Comparison of ENCODE assay signal across 8 cellular contexts in the genomic region with DNA sequence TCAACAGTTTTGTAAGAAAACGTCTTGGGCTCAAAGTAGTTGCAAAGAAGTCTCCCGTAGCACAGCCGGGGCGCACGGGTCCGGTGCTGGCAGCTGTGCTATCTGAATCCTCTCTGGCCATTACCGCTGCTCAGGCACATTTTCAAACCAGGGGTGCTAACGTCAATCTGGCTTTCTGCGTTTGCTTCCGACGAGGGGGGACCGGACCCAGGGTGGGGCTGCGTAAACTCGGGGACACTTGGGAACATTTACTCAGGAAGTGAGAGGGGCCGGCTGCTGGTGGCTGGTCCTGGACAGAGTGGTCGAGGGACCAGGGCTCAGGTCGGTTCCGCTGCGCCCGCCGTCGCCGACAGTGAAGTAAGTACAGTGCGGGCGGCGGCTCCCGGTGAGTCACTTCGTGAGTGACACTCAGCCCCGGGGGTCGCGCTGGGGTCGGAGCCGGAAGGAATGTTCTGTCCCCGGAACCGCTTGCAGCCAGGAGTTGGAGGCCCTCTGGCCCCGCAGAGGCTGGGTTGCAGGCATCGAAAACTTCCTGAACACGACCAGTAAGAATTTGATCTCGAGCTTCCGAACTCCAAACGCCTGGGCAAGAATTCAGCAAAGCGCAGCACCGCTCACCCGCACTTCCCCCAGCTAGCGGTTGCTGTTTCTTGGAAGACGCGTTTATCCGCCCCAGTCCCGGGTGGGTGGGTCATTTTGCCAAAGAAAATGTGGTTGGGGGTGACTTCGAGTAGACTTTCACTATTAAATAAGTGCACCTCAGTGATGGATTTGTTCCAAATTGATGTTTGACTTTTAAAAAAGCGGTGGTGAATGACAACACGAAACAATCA. TPM values are rescaled to one million over a fixed set of nuclear protein-coding genes. Genes with fewer than 3 reads are reported as not detected.
DNase-seq lines count a peak whose midpoint lies in the region; ATAC-seq and TF ChIP-seq lines count a peak whose summit lies in the region.

No MANE protein-coding gene starts in this region.

- peaks cover 14% of the 10 kb centered on the region for H3K36me3 Mint-ChIP-seq in Calu3 (ENCODE audit: insufficient read depth, unreplicated experiment)
- peaks cover 9% of the 10 kb centered on the region for H3K36me3 Mint-ChIP-seq in T-helper 1 cell treated with Interleukin-12 subunit alpha and Interleukin-12 subunit beta and Interleukin-4 antibody, amounts not matched to agents 30 μg/mL and 1 μg/mL, for 36 hours (ENCODE audit: low read depth)

- H3K27me3 Mint-ChIP-seq in Calu3 (ENCODE audit: unreplicated experiment): peaks cover 78% of the 10 kb centered on the region
- peaks cover 40% of the 10 kb centered on the region for H3K27me3 Mint-ChIP-seq in T-helper 1 cell treated with Interleukin-12 subunit alpha and Interleukin-12 subunit beta and Interleukin-4 antibody, amounts not matched to agents 30 μg/mL and 1 μg/mL, for 36 hours (ENCODE audit: low read depth)

- H3K9me3 ChIP-seq in mesodermal cell (ENCODE audit: control insufficient read depth, low read length) (no peaks in the 10 kb centered on the region), upper lobe of right lung (no peaks in the 10 kb centered on the region)

- H3K27me3 ChIP-seq in upper lobe of right lung: peaks cover 80% of the 10 kb centered on the region

- no peaks in the 10 kb centered on the region for H3K36me3 ChIP-seq in mesodermal cell (ENCODE audit: control insufficient read depth, insufficient read depth, low read length)
- no peaks in the 10 kb centered on the region for H3K36me3 ChIP-seq in upper lobe of right lung

- intact Hi-C loops in Calu3 (cut with micrococcal nuclease; ENCODE audit: unreplicated experiment) (loop anchor here (1.0 to 10.0 kb wide), 5 partner anchors 94 to 875 kb away; no protein-coding TSS in a partner anchor), upper lobe of right lung (cut with DNase I) (no loop called here)

- ATAC-seq in upper lobe of right lung (no peak), GM21825 (IDR thresholded peaks at IDR 0.05; ENCODE audit: unreplicated experiment) (no peak), GM21576 (IDR thresholded peaks at IDR 0.05; ENCODE audit: unreplicated experiment) (no peak), HG03521 (IDR thresholded peaks at IDR 0.05; ENCODE audit: unreplicated experiment) (no peak)

- peaks cover 7% of the 10 kb centered on the region for H3K4me1 ChIP-seq in mesodermal cell (ENCODE audit: control insufficient read depth, insufficient read depth, low read length, poor library complexity, severe bottlenecking)
- H3K4me1 ChIP-seq in upper lobe of right lung: peaks cover 46% of the 10 kb centered on the region

- H3K9me3 Mint-ChIP-seq in Calu3 (ENCODE audit: low read depth, unreplicated experiment): no peaks in the 10 kb centered on the region
- no peaks in the 10 kb centered on the region for H3K9me3 Mint-ChIP-seq in T-helper 1 cell treated with Interleukin-12 subunit alpha and Interleukin-12 subunit beta and Interleukin-4 antibody, amounts not matched to agents 30 μg/mL and 1 μg/mL, for 36 hours

- DNase-seq in Calu3 (peak; percentile 30), choroid plexus epithelial cell (ENCODE audit: low read depth) (peak; percentile 72), upper lobe of right lung (peak; percentile 68)

- peak overlapping the region; percentile 67 for H3K4me3 ChIP-seq in choroid plexus epithelial cell (ENCODE audit: low read depth, low read length)
- peak overlapping the region; percentile 40 for H3K4me3 ChIP-seq in mesodermal cell (ENCODE audit: extremely low read depth, insufficient read depth, low read length, poor library complexity, severe bottlenecking)
- H3K4me3 ChIP-seq in upper lobe of right lung: peak overlapping the region; percentile 61

- peak overlapping the region; percentile 66 for H3K4me3 Mint-ChIP-seq in Calu3 (ENCODE audit: low read depth, unreplicated experiment)
- peak overlapping the region; percentile 94 for H3K4me3 Mint-ChIP-seq in T-helper 1 cell treated with Interleukin-12 subunit alpha and Interleukin-12 subunit beta and Interleukin-4 antibody, amounts not matched to agents 30 μg/mL and 1 μg/mL, for 36 hours

- H3K27ac ChIP-seq in mesodermal cell (ENCODE audit: low read depth, low read length, severe bottlenecking) (peak overlapping the region; percentile 71), upper lobe of right lung (no peak overlapping the region)

- 0 to 1% methylated on average over 41 to 42 of the region's 52 CpGs for WGBS in mesodermal cell (ENCODE audit: insufficient coverage in 2 of 2), 2 experiments

- CTCF ChIA-PET in Calu3 (lab: Charles Lee): interaction anchor here (0.6 kb wide), 1 partner anchor 464 kb away, joined by 4 read pairs; no protein-coding TSS in a partner anchor

- BruUV-seq in Calu3 (replicated peaks; lab: Mats Ljungman, UMichigan): no TSS peak

- TF ChIP-seq CTCF in Calu3 (IDR thresholded peaks at IDR 0.05; ENCODE audit: unreplicated experiment) (no peak), choroid plexus epithelial cell (conservative IDR thresholded peaks at IDR 0.05; ENCODE audit: low read depth, low read length) (no peak), upper lobe of right lung (IDR thresholded peaks at IDR 0.05) (no peak)

- no peak overlapping the region for H3K27ac Mint-ChIP-seq in Calu3 (ENCODE audit: unreplicated experiment)
- H3K27ac Mint-ChIP-seq in T-helper 1 cell treated with Interleukin-12 subunit alpha and Interleukin-12 subunit beta and Interleukin-4 antibody, amounts not matched to agents 30 μg/mL and 1 μg/mL, for 36 hours: peak overlapping the region; percentile 81

- peaks cover 12% of the 10 kb centered on the region for H3K4me1 Mint-ChIP-seq in Calu3 (ENCODE audit: low read depth, unreplicated experiment)
- H3K4me1 Mint-ChIP-seq in T-helper 1 cell treated with Interleukin-12 subunit alpha and Interleukin-12 subunit beta and Interleukin-4 antibody, amounts not matched to agents 30 μg/mL and 1 μg/mL, for 36 hours (ENCODE audit: low read depth): peaks cover 47% of the 10 kb centered on the region

RNA-seq across cellular contexts. Expression of a gene that starts 1.4 kb away (rescaled TPM):
- total RNA-seq in Calu3 (2022): 0.78 and 0.80 TPM in 2 replicates
- polyA plus RNA-seq in mesodermal cell (2013, experiment 1 of 2): 12.2 TPM
- polyA plus RNA-seq in mesodermal cell (2013, experiment 2 of 2): 9.6 TPM
- total RNA-seq in upper lobe of right lung: 2.7 TPM
